ENCODE assay signal across 8 cellular contexts in the genomic region with DNA sequence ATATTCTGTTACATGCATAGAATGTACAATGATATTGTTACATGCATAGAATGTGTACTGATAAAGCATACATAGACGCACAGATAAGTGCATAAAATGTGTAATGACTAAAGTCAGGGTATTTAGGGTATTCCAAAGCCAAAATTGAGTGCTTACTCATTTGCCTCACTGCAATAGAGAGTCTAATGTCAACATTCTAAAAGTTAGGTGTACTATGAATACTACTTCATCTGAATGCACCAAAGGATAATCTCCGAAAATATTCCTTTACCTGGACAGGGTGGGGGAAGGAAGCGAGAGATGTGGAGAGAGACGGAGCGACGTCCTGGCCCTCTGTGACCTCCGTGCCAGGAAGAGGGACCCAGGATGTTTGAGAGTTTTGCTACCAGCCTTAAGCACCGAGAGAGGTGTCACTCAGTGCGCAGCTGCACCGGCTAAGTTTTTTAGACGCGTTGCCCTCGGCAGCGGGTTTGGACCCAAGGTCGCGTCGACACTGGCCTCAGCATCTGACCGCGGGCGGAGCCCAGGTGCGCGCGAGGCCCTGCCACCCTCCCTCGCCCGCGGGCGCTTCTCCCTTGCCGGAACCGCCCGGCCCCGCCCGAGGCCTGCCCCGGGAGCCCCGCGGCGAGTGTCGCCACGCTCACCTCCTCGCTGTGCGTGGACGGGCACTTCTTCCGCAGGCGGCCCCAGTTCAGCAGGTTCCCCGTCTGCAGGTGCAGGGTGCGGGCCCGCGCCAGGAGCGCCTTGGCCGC. TPM values are rescaled to one million over a fixed set of nuclear protein-coding genes. Genes with fewer than 3 reads are reported as not detected.
DNase-seq lines count a peak whose midpoint lies in the region; ATAC-seq, FAIRE-seq and TF ChIP-seq lines count a peak whose summit lies in the region.

No MANE protein-coding gene starts in this region.

- TF ChIP-seq CTCF in WI38 (IDR thresholded peaks at IDR 0.05; ENCODE audit: low read depth, low read length) (no peak), lower leg skin (IDR thresholded peaks at IDR 0.05) (no peak)

- FAIRE-seq in HTR-8/SVneo (lab: Jason Lieb, UNC): no peak

- peak; percentile 44 for ATAC-seq in GM21447 (IDR thresholded peaks at IDR 0.05; ENCODE audit: unreplicated experiment)

- no peak for TF ChIP-seq POLR2A in lower leg skin (IDR thresholded peaks at IDR 0.05)

- 0% methylated on average over 16 to 32 of the region's 49 CpGs for WGBS in lower leg skin, 2 donors

- intact Hi-C loops in lower leg skin (cut with DNase I; ENCODE audit: low total_unique reads): no loop called here

- H3K4me3 ChIP-seq in WI38 (ENCODE audit: low read depth, low read length) (peak overlapping the region; percentile 97), lower leg skin (ENCODE audit: low read depth, poor library complexity, severe bottlenecking) (peak overlapping the region; percentile 91)

- DNase-seq in Daoy (ENCODE audit: low read depth) (peak; percentile 53), HTR-8/SVneo (ENCODE audit: insufficient read length, low spot score) (peak; percentile 9), cerebellar cortex (ENCODE audit: low spot score) (peak; percentile 31), lower leg skin (ENCODE audit: low spot score in 2 of 2) (no peak), superior temporal gyrus (ENCODE audit: extremely low spot score) (no peak)
- peak in 2 of 3 experiments; percentile 7 to 28 for DNase-seq in stimulated activated CD4-positive, alpha-beta T cell treated with anti-CD3 and anti-CD28 coated beads, TNF-alpha, amount 100 ng/mL, for 24 hours (ENCODE audit: low read depth in 3 of 3)

RNA-seq across cellular contexts. Expression of a gene that starts 0.7 kb away (rescaled TPM):
- 53.4 and 59.0 TPM in 2 replicates for total RNA-seq in Daoy (2014; rRNA removed; shearing (Covaris generic))
- 1 to 10 TPM; 1.9 to 6.2 (median 2.8) TPM for total RNA-seq in lower leg skin

RNA-seq across cellular contexts. Expression of a gene that starts 29.6 kb away (rescaled TPM):
- 99.9 and 123 TPM in 2 replicates for total RNA-seq in Daoy (2014; rRNA removed; shearing (Covaris generic))
- 10 to 100 TPM; 27.0 to 42.0 (median 34.8) TPM for total RNA-seq in lower leg skin

Comparison
In these comparisons a context has a peak if more than half of its experiments do, and no peak if none do; other contexts are left out.
1. DNase-seq: peak in Daoy (single experiment), HTR-8/SVneo (single experiment), cerebellar cortex (single experiment) and stimulated activated CD4-positive, alpha-beta T cell treated with anti-CD3 and anti-CD28 coated beads, TNF-alpha, amount 100 ng/mL, for 24 hours (2 of 3); none in lower leg skin (0 of 2) and superior temporal gyrus (single experiment).